Comparison of ENCODE assay signal across 14 cellular contexts in genomic region chr4:83851261-83852084, GRCh38.
DNase-seq lines count a peak whose midpoint lies in the region; ATAC-seq, FAIRE-seq and TF ChIP-seq lines count a peak whose summit lies in the region.
"Had no signal": no experiment of that assay in that cellular context is flagged by ENCODE, and none has a peak within 500 bp of the region (broad histone marks: within the 10 kb centered on the region; RNA-seq: fewer than 3 reads in every experiment).

No MANE protein-coding gene starts in this region.

- ATAC-seq in HG03039 (IDR thresholded peaks at IDR 0.05; ENCODE audit: unreplicated experiment) (no peak), GM21825 (IDR thresholded peaks at IDR 0.05; ENCODE audit: unreplicated experiment) (no peak)

- in situ Hi-C loops in Caki2 (cut with HindIII; ENCODE audit: low pct_unique_long_range_greater_than_20kb, low sequenced_read_pairs) = no loop called here

- peak overlapping the region; percentile 89 for H3K27ac ChIP-seq in mesodermal cell (ENCODE audit: low read depth, low read length, severe bottlenecking)

- DNase-seq in Caki2 (ENCODE audit: low read depth) = peak; percentile 81
- peak; percentile 62 for DNase-seq in NCI-H226
- no peak for DNase-seq in D721Med (ENCODE audit: insufficient read length, low spot score)
- DNase-seq in activated CD8-positive, alpha-beta memory T cell treated with anti-CD3 and anti-CD28 coated beads, Interleukin-2, amount 50 U/mL, for 4 hours = no peak
- DNase-seq: activated CD8-positive, alpha-beta memory T cell treated with anti-CD3 and anti-CD28 coated beads for 24 hours; amygdala; NCI-H1092; NCI-H526 treated with DMSO at 0.1 percent for 48 hours; stimulated activated CD8-positive, alpha-beta memory T cell treated with anti-CD3 and anti-CD28 coated beads, Interleukin-4, amount 100 ng/mL, for 48 hours had no signal

- TF ChIP-seq CTCF in D721Med (IDR thresholded peaks at IDR 0.05; ENCODE audit: insufficient read depth, missing control alignments) = no peak

- no peaks in the 10 kb centered on the region for H3K9me3 ChIP-seq in mesodermal cell (ENCODE audit: control insufficient read depth, low read length)

- H3K4me3 ChIP-seq in mesodermal cell (ENCODE audit: extremely low read depth, insufficient read depth, low read length, poor library complexity, severe bottlenecking) = no peak overlapping the region
- H3K4me3 ChIP-seq: skin epidermis had no signal

- no peaks in the 10 kb centered on the region for H3K36me3 ChIP-seq in mesodermal cell (ENCODE audit: control insufficient read depth, insufficient read depth, low read length)

- peaks cover 46% of the 10 kb centered on the region for H3K4me1 ChIP-seq in mesodermal cell (ENCODE audit: control insufficient read depth, insufficient read depth, low read length, poor library complexity, severe bottlenecking)

- WGBS in mesodermal cell (ENCODE audit: insufficient coverage in 2 of 2), 2 experiments = 17 to 23% methylated on average over 8 to 10 of the region's 10 CpGs

- FAIRE-seq in endometrium (lab: Jason Lieb, UNC) (peak; percentile 26), D721Med (lab: Jason Lieb, UNC) (no peak)

Comparison
In these comparisons a context has a peak if more than half of its experiments do, and no peak if none do; other contexts are left out.
1. DNase-seq: peak in Caki2 (single experiment) and NCI-H226 (single experiment); none in D721Med (single experiment) and activated CD8-positive, alpha-beta memory T cell treated with anti-CD3 and anti-CD28 coated beads, Interleukin-2, amount 50 U/mL, for 4 hours (single experiment).